ENCODE assay signal across 8 cellular contexts in the genomic region with DNA sequence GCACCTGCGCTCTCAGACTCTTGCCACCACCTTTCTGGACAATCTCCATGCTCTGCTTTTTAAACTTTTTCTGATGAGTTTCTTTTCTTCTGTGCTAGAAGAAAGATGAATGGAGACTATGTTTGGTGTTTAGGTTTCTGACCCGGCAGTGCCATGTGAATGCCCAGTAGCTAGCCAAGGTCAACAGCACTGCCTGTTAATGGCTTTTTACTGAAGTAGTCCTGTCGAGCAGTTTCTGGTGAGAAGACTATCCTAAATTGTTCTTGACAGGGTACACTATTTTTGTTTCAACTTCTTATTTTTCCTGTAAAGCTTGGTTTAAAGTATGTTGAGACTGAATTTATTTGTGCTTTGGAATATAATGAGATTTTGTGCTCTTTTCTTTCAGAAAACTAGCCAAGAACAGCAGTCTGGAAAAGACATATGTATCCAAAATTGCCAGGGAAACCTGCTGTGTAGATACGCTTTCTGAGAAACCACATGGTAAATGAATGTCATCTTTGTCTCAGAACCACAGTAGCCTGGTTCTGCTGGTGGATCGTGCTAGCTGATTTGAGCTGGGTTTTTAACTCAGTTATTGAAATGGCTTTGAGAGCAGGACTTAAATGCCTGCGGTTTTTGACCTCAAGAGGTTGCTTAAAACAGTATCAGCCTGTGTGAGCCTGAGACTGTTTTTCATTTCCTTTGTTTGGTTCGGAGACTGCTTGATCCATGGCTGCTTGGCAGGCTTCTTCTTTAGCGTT. TPM values are rescaled to one million over a fixed set of nuclear protein-coding genes. Genes with fewer than 3 reads are reported as not detected.
DNase-seq lines count a peak whose midpoint lies in the region; ATAC-seq and TF ChIP-seq lines count a peak whose summit lies in the region.

No MANE protein-coding gene starts in this region.

- intact Hi-C loops in esophagus muscularis mucosa (cut with DNase I): no loop called here

- TF ChIP-seq POLR2A in esophagus muscularis mucosa (IDR thresholded peaks at IDR 0.05; ENCODE audit: low read depth): no peak

- peak overlapping the region; percentile 17 for H3K4me3 Mint-ChIP-seq in activated CD8-positive, alpha-beta memory T cell treated with anti-CD3 and anti-CD28 coated beads, Interleukin-2, amount 10 ng/mL, durations not matched to agents 7 days and 5 days
- no peak overlapping the region for H3K4me3 Mint-ChIP-seq in nephron

- no peaks in the 10 kb centered on the region for H3K27me3 Mint-ChIP-seq in activated CD8-positive, alpha-beta memory T cell treated with anti-CD3 and anti-CD28 coated beads, Interleukin-2, amount 10 ng/mL, durations not matched to agents 7 days and 5 days
- H3K27me3 Mint-ChIP-seq in nephron (ENCODE audit: low read depth): peaks cover 5% of the 10 kb centered on the region

- no peak overlapping the region for H3K27ac ChIP-seq in esophagus muscularis mucosa (replicated peaks in 1 of 4)

- H3K9me3 ChIP-seq in esophagus muscularis mucosa: no peaks in the 10 kb centered on the region

- peak; percentile 75 for DNase-seq in activated CD8-positive, alpha-beta memory T cell treated with anti-CD3 and anti-CD28 coated beads, Interleukin-2, amount 10 ng/mL, durations not matched to agents 7 days and 5 days
- DNase-seq in activated CD8-positive, alpha-beta memory T cell treated with anti-CD3 and anti-CD28 coated beads, Interleukin-2, amount 50 U/mL, for 48 hours: no peak
- DNase-seq in KG1 (lab: John Stamatoyannopoulos, UW) (peak; percentile 4), astrocyte of the hippocampus (ENCODE audit: low read depth, low spot score) (peak; percentile 89), NCI-H1694 treated with DMSO at 0.1 percent for 48 hours (lab: John Stamatoyannopoulos, UW) (no peak), NCI-H2227 treated with DMSO at 0.1 percent for 48 hours (lab: John Stamatoyannopoulos, UW) (no peak), esophagus muscularis mucosa (ENCODE audit: extremely low spot score) (no peak)

- TF ChIP-seq EP300 in esophagus muscularis mucosa (IDR thresholded peaks at IDR 0.05): no peak

- no peaks in the 10 kb centered on the region for H3K9me3 Mint-ChIP-seq in activated CD8-positive, alpha-beta memory T cell treated with anti-CD3 and anti-CD28 coated beads, Interleukin-2, amount 10 ng/mL, durations not matched to agents 7 days and 5 days (ENCODE audit: low read depth)
- no peaks in the 10 kb centered on the region for H3K9me3 Mint-ChIP-seq in nephron

- peaks cover 0 to 12% (median 6%) of the 10 kb centered on the region in 4 donors for H3K36me3 ChIP-seq in esophagus muscularis mucosa

- CTCF ChIA-PET in activated CD8-positive, alpha-beta memory T cell treated with anti-CD3 and anti-CD28 coated beads, Interleukin-2, amount 10 ng/mL, durations not matched to agents 7 days and 5 days (lab: Charles Lee): interaction anchor here (0.6 to 7.1 kb wide), 9 partner anchors 10 to 670 kb away, joined by 3 to 57 read pairs (median 3); no protein-coding TSS in a partner anchor

- peak; percentile 85 for ATAC-seq in activated CD8-positive, alpha-beta memory T cell treated with anti-CD3 and anti-CD28 coated beads, Interleukin-2, amount 10 ng/mL, durations not matched to agents 7 days and 5 days

- peaks cover 73% of the 10 kb centered on the region for H3K4me1 Mint-ChIP-seq in activated CD8-positive, alpha-beta memory T cell treated with anti-CD3 and anti-CD28 coated beads, Interleukin-2, amount 10 ng/mL, durations not matched to agents 7 days and 5 days
- H3K4me1 Mint-ChIP-seq in nephron: peaks cover 26% of the 10 kb centered on the region

- peak overlapping the region; percentile 75 for H3K27ac Mint-ChIP-seq in activated CD8-positive, alpha-beta memory T cell treated with anti-CD3 and anti-CD28 coated beads, Interleukin-2, amount 10 ng/mL, durations not matched to agents 7 days and 5 days
- peak overlapping the region in 2 of 3 experiments; percentile 21 to 56 for H3K27ac Mint-ChIP-seq in nephron

- H3K36me3 Mint-ChIP-seq in activated CD8-positive, alpha-beta memory T cell treated with anti-CD3 and anti-CD28 coated beads, Interleukin-2, amount 10 ng/mL, durations not matched to agents 7 days and 5 days: peaks cover 44% of the 10 kb centered on the region
- peaks cover 12% of the 10 kb centered on the region for H3K36me3 Mint-ChIP-seq in nephron (ENCODE audit: low read depth)

- TF ChIP-seq CTCF in nephron (IDR thresholded peaks at IDR 0.05; ENCODE audit: unreplicated experiment in 3 of 3): no peak
- TF ChIP-seq CTCF in esophagus muscularis mucosa (IDR thresholded peaks at IDR 0.05): no peak

- H3K4me3 ChIP-seq in esophagus muscularis mucosa: no peak overlapping the region

- 71% methylated on average over 8 of the region's 8 CpGs for WGBS in esophagus muscularis mucosa

- H3K4me1 ChIP-seq in esophagus muscularis mucosa: peaks cover 18 to 43% (median 37%) of the 10 kb centered on the region in 4 donors

- H3K27me3 ChIP-seq in esophagus muscularis mucosa: no peaks in the 10 kb centered on the region

RNA-seq across cellular contexts. Expression of gene KCNS1, which starts 48.1 kb away (rescaled TPM):
- total RNA-seq in activated CD8-positive, alpha-beta memory T cell treated with anti-CD3 and anti-CD28 coated beads, Interleukin-2, amount 10 ng/mL, durations not matched to agents 7 days and 5 days: under 1 TPM; 0.18 to 0.49 TPM
- under 1 TPM in 1 of 4 donors, not detected in 3; 0.17 TPM for total RNA-seq in esophagus muscularis mucosa

Comparison
In these comparisons a context has a peak if more than half of its experiments do, and no peak if none do; other contexts are left out.
1. DNase-seq: peak in activated CD8-positive, alpha-beta memory T cell treated with anti-CD3 and anti-CD28 coated beads, Interleukin-2, amount 10 ng/mL, durations not matched to agents 7 days and 5 days (single experiment), KG1 (single experiment) and astrocyte of the hippocampus (single experiment); none in activated CD8-positive, alpha-beta memory T cell treated with anti-CD3 and anti-CD28 coated beads, Interleukin-2, amount 50 U/mL, for 48 hours (single experiment), NCI-H1694 treated with DMSO at 0.1 percent for 48 hours (single experiment), NCI-H2227 treated with DMSO at 0.1 percent for 48 hours (single experiment) and esophagus muscularis mucosa (single experiment).